In genomic region chr19:12788682-12789097, GRCh38 we compare ENCODE assay signal across 1 cellular context.
TF ChIP-seq lines count a peak whose summit lies in the region.

No MANE protein-coding gene starts in this region.

TF ChIP-seq in H1, 55 proteins besides CTCF, POLR2A, EP300 and RAD21:
- TF ChIP-seq MAFK (IDR thresholded peaks at IDR 0.05; ENCODE audit: low read depth, low read length) (no peak), JUND (IDR thresholded peaks at IDR 0.05; ENCODE audit: low read length) (no peak), ATF2 (IDR thresholded peaks at IDR 0.05; ENCODE audit: low read length) (no peak), SIN3A (conservative IDR thresholded peaks at IDR 0.05 in 1 of 2, IDR thresholded peaks at IDR 0.05 in 1 of 2; ENCODE audit: low read depth in 1 of 2, low read length in 2 of 2) (0 out of 4 replicates have a peak, but pooled peaks of 1 of the 2 experiments have one; percentile 56), CHD2 (IDR thresholded peaks at IDR 0.05; ENCODE audit: low read length) (0 out of 2 replicates have a peak, but pooled peaks have one; percentile 46), TCF12 (IDR thresholded peaks at IDR 0.05; ENCODE audit: low read depth, low read length) (peak; percentile 71; the same call in 1 of the 2 replicates), TAF1 (IDR thresholded peaks at IDR 0.05; ENCODE audit: low read depth, low read length) (peak; percentile 26; the same call in 1 of the 2 replicates), SUZ12 (IDR thresholded peaks at IDR 0.05; ENCODE audit: low read length) (no peak), JUN (IDR thresholded peaks at IDR 0.05; ENCODE audit: low read depth, low read length) (no peak), RBBP5 (IDR thresholded peaks at IDR 0.05; ENCODE audit: borderline replicate concordance, low read depth, low read length) (no peak), SAP30 (IDR thresholded peaks at IDR 0.05; ENCODE audit: insufficient read depth, insufficient replicate concordance, low read length) (no peak), CREB1 (IDR thresholded peaks at IDR 0.05) (no peak), SP1 (IDR thresholded peaks at IDR 0.05; ENCODE audit: low read depth, low read length) (no peak), MAX (IDR thresholded peaks at IDR 0.05) (0 out of 2 replicates have a peak, but pooled peaks have one; percentile 47), SP2 (IDR thresholded peaks at IDR 0.05; ENCODE audit: low read length) (no peak), HDAC2 (IDR thresholded peaks at IDR 0.05; ENCODE audit: borderline replicate concordance in 1 of 2, low read depth in 2 of 2, low read length in 2 of 2) (0 out of 4 replicates have a peak, but pooled peaks of 1 of the 2 experiments have one; percentile 53), GABPA (IDR thresholded peaks at IDR 0.05; ENCODE audit: borderline replicate concordance, insufficient read depth, low read length) (no peak), SRF (IDR thresholded peaks at IDR 0.05; ENCODE audit: low read depth, low read length) (no peak)
